ENCODE assay signal across 35 cellular contexts in the genomic region with DNA sequence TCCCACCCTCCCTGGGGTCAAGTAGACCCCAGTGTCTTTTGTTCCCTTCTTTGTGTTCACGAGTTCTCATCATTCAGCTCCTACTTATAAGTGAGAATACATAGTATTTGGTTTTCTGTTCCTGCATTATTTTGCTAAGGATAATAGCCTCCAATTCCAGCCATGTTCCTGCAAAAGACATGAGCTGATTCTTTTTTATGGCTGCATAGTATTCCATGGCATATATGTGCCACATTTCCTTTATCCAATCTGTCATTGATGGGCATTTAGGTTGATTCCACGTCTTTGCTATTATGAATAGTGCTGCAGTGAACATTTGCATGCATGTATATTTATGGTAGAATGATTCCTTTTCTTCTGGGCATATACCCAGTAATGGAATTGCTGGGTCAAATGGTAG. TPM values are rescaled to one million over a fixed set of nuclear protein-coding genes. Genes with fewer than 3 reads are reported as not detected.
DNase-seq lines count a peak whose midpoint lies in the region; ATAC-seq, FAIRE-seq and TF ChIP-seq lines count a peak whose summit lies in the region.
"Had no signal": no experiment of that assay in that cellular context is flagged by ENCODE, and none has a peak within 500 bp of the region (broad histone marks: within the 10 kb centered on the region; RNA-seq: fewer than 3 reads in every experiment).

No MANE protein-coding gene starts in this region.

- no TSS peak for BruUV-seq in K562 (replicated peaks; lab: Mats Ljungman, UMichigan)

- 2% methylated on average over 2 of the region's 2 CpGs for WGBS in SK-N-SH (ENCODE audit: low lambda C conversion rate)
- WGBS in K562 (ENCODE audit: insufficient coverage, low coverage, missing lambda C conversion rate), result 5% methylated on average over 2 of the region's 2 CpGs

- H2AFZ ChIP-seq in SK-N-SH (ENCODE audit: low read depth) (no peak overlapping the region), K562 (ENCODE audit: low read depth, low read length) (no peak overlapping the region)

- peaks cover 5% of the 10 kb centered on the region for H3K9me3 Mint-ChIP-seq in osteocyte (ENCODE audit: unreplicated experiment)

- in situ Hi-C loops in K562 (cut with MboI), result no loop called here

- intact Hi-C loops in K562 (cut with micrococcal nuclease), result no loop called here

- H3K36me3 Mint-ChIP-seq in osteocyte (ENCODE audit: unreplicated experiment), result no peaks in the 10 kb centered on the region
- H3K36me3 Mint-ChIP-seq: CD14-positive monocyte; CD4-positive, alpha-beta memory T cell; CD4-positive, CD25-positive, alpha-beta regulatory T cell; CD8-positive, alpha-beta T cell had no signal

- peaks cover 9% of the 10 kb centered on the region; the same call in 1 of the 2 replicates for H3K9me3 ChIP-seq in SK-N-SH
- H3K9me3 ChIP-seq in HEK293 (ENCODE audit: control insufficient read depth, insufficient read depth, low read depth, low read length), result no peaks in the 10 kb centered on the region
- no peaks in the 10 kb centered on the region for H3K9me3 ChIP-seq in K562 (replicated peaks; ENCODE audit: control insufficient read depth, insufficient read depth, low read depth, low read length)
- H3K9me3 ChIP-seq: BE2C had no signal

- no peaks in the 10 kb centered on the region for H3K36me3 ChIP-seq in SK-N-SH (replicated peaks in 1 of 2; ENCODE audit: control insufficient read depth in 1 of 2, insufficient read depth in 2 of 2, low read length in 1 of 2)
- H3K36me3 ChIP-seq in HEK293 (ENCODE audit: control insufficient read depth in 2 of 2, insufficient read depth in 1 of 2, low read length in 2 of 2), result no peaks in the 10 kb centered on the region
- no peaks in the 10 kb centered on the region for H3K36me3 ChIP-seq in K562 (ENCODE audit: control insufficient read depth, insufficient read depth, low read length)
- H3K36me3 ChIP-seq: BE2C; BLaER1; BLaER1 treated with 17β-estradiol and CSF1 and Interleukin-3, amounts not matched to agents 10 nM and 100 nM had no signal

- POLR2A ChIA-PET in SK-N-SH (lab: Yijun Ruan, JAX) (no interaction called here), HEK293 (lab: Yijun Ruan, JAX) (no interaction called here), K562 (lab: Yijun Ruan, JAX) (no interaction called here)

- H3K9me2 ChIP-seq in SK-N-SH, result no peaks in the 10 kb centered on the region

- DNase-seq in SK-N-SH (no peak), K562 (ENCODE audit: extremely low read depth in 1 of 4, low spot score in 3 of 4) (no peak), osteocyte (ENCODE audit: extremely low spot score, unreplicated experiment) (no peak)
- DNase-seq in activated CD4-positive, alpha-beta T cell treated with anti-CD3 and anti-CD28 coated beads, Interleukin-2, amount 50 U/mL, for 1 hour, result no peak
- DNase-seq: 8988T; ACHN; AML-193; BE2C; C1 segment of cervical spinal cord; Caco-2; Calu3; CD4-positive, alpha-beta memory T cell; CD4-positive, alpha-beta T cell; CD4-positive, CD25-positive, alpha-beta regulatory T cell; CD8-positive, alpha-beta memory T cell; CD8-positive, alpha-beta T cell; COR-L47; DMS 273 treated with DMSO at 0.1 percent for 48 hours; DMS153; DMS53; DMS79; DMS79 treated with DMSO at 0.1 percent for 48 hours; DND-41; EL had no signal

- CTCF ChIA-PET in SK-N-SH (lab: Yijun Ruan, JAX), result no interaction called here
- CTCF ChIA-PET in HEK293 (lab: Yijun Ruan, JAX), result no interaction called here
- CTCF ChIA-PET in K562 (lab: Yijun Ruan, JAX; ENCODE audit: low intra/inter-chr PET ratio), result no interaction called here

- H3K27me3 ChIP-seq in SK-N-SH (ENCODE audit: insufficient read depth), result no peaks in the 10 kb centered on the region
- H3K27me3 ChIP-seq in K562 (ENCODE audit: control insufficient read depth in 2 of 2, insufficient read depth in 2 of 2, low read length in 2 of 2), result peaks cover 0 to 5% of the 10 kb centered on the region in 2 experiments; a peak in 1 of 5 replicates
- H3K27me3 ChIP-seq: BE2C; BLaER1; BLaER1 treated with 17β-estradiol and CSF1 and Interleukin-3, amounts not matched to agents 10 nM and 100 nM had no signal

- no peaks in the 10 kb centered on the region for H3K79me2 ChIP-seq in SK-N-SH (ENCODE audit: insufficient read depth)
- H3K79me2 ChIP-seq in K562 (ENCODE audit: control insufficient read depth, insufficient read depth, low read length), result no peaks in the 10 kb centered on the region

- no peak for FAIRE-seq in K562 (lab: Jason Lieb, UNC)
- FAIRE-seq: A549, D721Med had no signal

- peaks cover 67% of the 10 kb centered on the region for H3K27me3 Mint-ChIP-seq in osteocyte (ENCODE audit: unreplicated experiment)

- H3K9me1 ChIP-seq in K562 (ENCODE audit: control insufficient read depth, insufficient read depth, low read length), result no peaks in the 10 kb centered on the region

- no peak overlapping the region for H3K27ac Mint-ChIP-seq in osteocyte (ENCODE audit: unreplicated experiment)
- H3K27ac Mint-ChIP-seq: B cell; CD14-positive monocyte; CD4-positive, alpha-beta memory T cell; CD4-positive, alpha-beta T cell; CD4-positive, CD25-positive, alpha-beta regulatory T cell; CD8-positive, alpha-beta memory T cell; CD8-positive, alpha-beta T cell had no signal

- H3K4me3 Mint-ChIP-seq in osteocyte (ENCODE audit: unreplicated experiment), result no peak overlapping the region
- H3K4me3 Mint-ChIP-seq: B cell; CD14-positive monocyte; CD4-positive, alpha-beta memory T cell; CD4-positive, alpha-beta T cell; CD4-positive, CD25-positive, alpha-beta regulatory T cell; CD8-positive, alpha-beta memory T cell; CD8-positive, alpha-beta T cell had no signal

- H3K27ac ChIP-seq in SK-N-SH (ENCODE audit: low read depth in 2 of 2, low read length in 1 of 2) (no peak overlapping the region), HEK293 (ENCODE audit: extremely low read depth, low read depth, low read length) (no peak overlapping the region), K562 (ENCODE audit: extremely low read depth, low read depth, low read length) (no peak overlapping the region)
- H3K27ac ChIP-seq: 22Rv1; A549; BLaER1; BLaER1 treated with 17β-estradiol and CSF1 and Interleukin-3, amounts not matched to agents 10 nM and 100 nM; C4-2B had no signal

- H3F3A ChIP-seq in SK-N-SH (replicated peaks; ENCODE audit: insufficient read depth), result no peaks in the 10 kb centered on the region

- no peak overlapping the region for H3K9ac ChIP-seq in SK-N-SH
- no peak overlapping the region for H3K9ac ChIP-seq in K562 (ENCODE audit: insufficient read depth in 1 of 2, low read depth in 2 of 2, low read length in 2 of 2)
- H3K9ac ChIP-seq: BLaER1; BLaER1 treated with 17β-estradiol and CSF1 and Interleukin-3, amounts not matched to agents 10 nM and 100 nM had no signal

- no peak for TF ChIP-seq EP300 in SK-N-SH (IDR thresholded peaks at IDR 0.05; ENCODE audit: borderline replicate concordance in 1 of 2, low read depth in 1 of 2, low read length in 1 of 2)
- no peak for TF ChIP-seq EP300 in K562 (IDR thresholded peaks at IDR 0.05; ENCODE audit: low read length)

- TF ChIP-seq RAD21 in SK-N-SH (IDR thresholded peaks at IDR 0.05; ENCODE audit: low read length), result no peak
- TF ChIP-seq RAD21 in K562 (CRISPR knock-in tag; conservative IDR thresholded peaks at IDR 0.05 in 1 of 2, IDR thresholded peaks at IDR 0.05 in 1 of 2), result no peak

- H4K20me1 ChIP-seq in SK-N-SH (ENCODE audit: insufficient read depth) (no peaks in the 10 kb centered on the region), K562 (replicated peaks; ENCODE audit: control insufficient read depth, insufficient read depth, low read length) (no peaks in the 10 kb centered on the region)
- H4K20me1 ChIP-seq: BLaER1; BLaER1 treated with 17β-estradiol and CSF1 and Interleukin-3, amounts not matched to agents 10 nM and 100 nM had no signal

- TF ChIP-seq CTCF in SK-N-SH (IDR thresholded peaks at IDR 0.05), result no peak
- no peak for TF ChIP-seq CTCF in HEK293 (tag by site-specific recombination; IDR thresholded peaks at IDR 0.05)
- TF ChIP-seq CTCF in K562 (IDR thresholded peaks at IDR 0.05 in 2 of 3, conservative IDR thresholded peaks at IDR 0.05 in 1 of 3; ENCODE audit: insufficient read depth in 2 of 3, low read depth in 1 of 3, low read length in 3 of 3), result no peak
- TF ChIP-seq CTCF in osteocyte (IDR thresholded peaks at IDR 0.05), result no peak

- no peaks in the 10 kb centered on the region for H3K4me1 Mint-ChIP-seq in osteocyte (ENCODE audit: unreplicated experiment)
- H3K4me1 Mint-ChIP-seq: B cell; CD14-positive monocyte; CD4-positive, alpha-beta memory T cell; CD4-positive, CD25-positive, alpha-beta regulatory T cell; CD8-positive, alpha-beta memory T cell had no signal

- ATAC-seq in SK-N-SH treated with all-trans-retinoic acid at 6 μM for 48 hours, result no peak
- ATAC-seq in K562, result no peak
- ATAC-seq: A549; CD8-positive, alpha-beta T cell had no signal

- H3K4me3 ChIP-seq in SK-N-SH (ENCODE audit: low read depth in 2 of 2, low read length in 1 of 2) (no peak overlapping the region), HEK293 (ENCODE audit: low read depth, low read length) (no peak overlapping the region), K562 (no peak overlapping the region)
- H3K4me3 ChIP-seq: A549; BLaER1; BLaER1 treated with 17β-estradiol and CSF1 and Interleukin-3, amounts not matched to agents 10 nM and 100 nM had no signal

- no peak for TF ChIP-seq POLR2A in K562 (conservative IDR thresholded peaks at IDR 0.05)

- H3K4me2 ChIP-seq in SK-N-SH (no peak overlapping the region), K562 (ENCODE audit: insufficient read depth, low read length) (no peak overlapping the region)
- H3K4me2 ChIP-seq: A549; BLaER1; BLaER1 treated with 17β-estradiol and CSF1 and Interleukin-3, amounts not matched to agents 10 nM and 100 nM had no signal

- H3K4me1 ChIP-seq in SK-N-SH (ENCODE audit: control insufficient read depth in 1 of 2, insufficient read depth in 2 of 2, low read depth in 1 of 2, low read length in 1 of 2), result no peaks in the 10 kb centered on the region
- H3K4me1 ChIP-seq in HEK293 (ENCODE audit: control insufficient read depth, insufficient read depth, low read length), result no peaks in the 10 kb centered on the region
- no peaks in the 10 kb centered on the region for H3K4me1 ChIP-seq in K562 (replicated peaks in 1 of 2; ENCODE audit: control insufficient read depth in 2 of 2, insufficient read depth in 2 of 2, low read length in 2 of 2)
- H3K4me1 ChIP-seq: A549, BE2C, Caco-2 had no signal

RNA-seq across cellular contexts. Expression of a gene that starts 28.3 kb away (rescaled TPM):
- 0.10 and 0.20 TPM in 2 replicates for polyA plus RNA-seq in SK-N-SH (2012; rRNA removed)
- 0.13 and 0.17 TPM in 2 replicates for polyA plus RNA-seq in SK-N-SH (2012; cell fraction: cytosol; rRNA removed)
- 0.15 and 0.19 TPM in 2 replicates for polyA plus RNA-seq in SK-N-SH (2012; cell fraction: nucleus; rRNA removed)
- 0.23 TPM in 1 of 2 replicates, not detected in the other for total RNA-seq in K562 (2011; cell fraction: chromatin; rRNA removed; ENCODE audit: low replicate concordance)
- total RNA-seq in K562 (2011; cell fraction: nucleolus; rRNA removed), result 0.26 and 0.50 TPM in 2 replicates
- not detected in 2 replicates for total RNA-seq in K562 (2011; cell fraction: nucleoplasm; rRNA removed)
- total RNA-seq in K562 (2014; rRNA removed), result 0.09 and 0.16 TPM in 2 replicates
- not detected in 2 replicates for total RNA-seq in K562 (2014; rRNA removed; fragmentation: Illumina TruSeq; extraction: Trizol)
- 0.04 TPM in 2 replicates for total RNA-seq in K562 (2015; rRNA removed; fragmentation: Illumina TruSeq; extraction: Trizol)
- total RNA-seq in K562 (2021), result 0.29 TPM in 1 of 2 replicates, not detected in the other
- polyA plus RNA-seq in K562 (2011; rRNA removed), result 0.04 and 0.12 TPM in 2 replicates
- polyA plus RNA-seq in K562 (2011; cell fraction: cytosol; rRNA removed), result 0.04 and 0.13 TPM in 2 replicates
- 0.10 and 0.18 TPM in 2 replicates for polyA plus RNA-seq in K562 (2011; cell fraction: nucleus; rRNA removed)
- 0.09 and 0.18 TPM in 2 replicates for polyA plus RNA-seq in K562 (2012)
- polyA plus RNA-seq in K562 (2014; fragmentation: Illumina TruSeq; extraction: Trizol), result 0.07 and 0.10 TPM in 2 replicates
- polyA plus RNA-seq in K562 (2014; fragmentation: Nextera tagmentation; extraction: Ambion mirVana), result not detected
- 0.05 and 0.08 TPM in 2 replicates for polyA plus RNA-seq in K562 (2014; rRNA removed)
- polyA minus RNA-seq in K562 (2011; rRNA and poly(A)+ RNA removed), result not detected in 2 replicates
- polyA minus RNA-seq in K562 (2011; cell fraction: cytosol; rRNA and poly(A)+ RNA removed), result not detected in 2 replicates
- not detected in 2 replicates for polyA minus RNA-seq in K562 (2011; cell fraction: nucleus; rRNA and poly(A)+ RNA removed)
- not detected in 2 replicates for total RNA-seq in osteocyte
- total RNA-seq: B cell; Caco-2; Calu3; CD4-positive, alpha-beta memory T cell; CD4-positive, alpha-beta T cell; CD4-positive, CD25-positive, alpha-beta regulatory T cell; CD8-positive, alpha-beta T cell had no signal
- polyA plus RNA-seq: AG04450; CD14-positive monocyte; CD4-positive, alpha-beta memory T cell; CD4-positive, CD25-positive, alpha-beta regulatory T cell; CD8-positive, alpha-beta memory T cell had no signal
